8 cellular contexts compared by ENCODE assay signal in genomic region chr11:2305862-2306823, GRCh38. TPM values are rescaled to one million over a fixed set of nuclear protein-coding genes. Genes with fewer than 3 reads are reported as not detected.
DNase-seq lines count a peak whose midpoint lies in the region; ATAC-seq and TF ChIP-seq lines count a peak whose summit lies in the region.

No MANE protein-coding gene starts in this region.

- intact Hi-C loops in PC-3 (cut with micrococcal nuclease), result no loop called here

- CTCF ChIA-PET in PC-3 (lab: Charles Lee), result interaction anchor here (0.6 to 2.0 kb wide), 4 partner anchors 72 to 115 kb away, joined by 3 to 44 read pairs (median 6); no protein-coding TSS in a partner anchor

- no peak overlapping the region for H3K4me2 ChIP-seq in PC-3 (ENCODE audit: low read length)

- H3F3A ChIP-seq in PC-3 (ENCODE audit: low read length, unreplicated experiment), result no peaks in the 10 kb centered on the region

- H3K9ac ChIP-seq in mucosa of stomach (ENCODE audit: low read length) (peak overlapping the region; percentile 28), PC-3 (ENCODE audit: low read length) (no peak overlapping the region)

- BruUV-seq in PC-3 (replicated peaks; lab: Mats Ljungman, UMichigan), result no TSS peak

- DNase-seq in A172 (ENCODE audit: low spot score) (peak; percentile 92), NCI-H226 (peak; percentile 65), dermis blood vessel endothelial cell (peak; percentile 42), NCI-H128 (lab: John Stamatoyannopoulos, UW; ENCODE audit: unreplicated experiment) (no peak), NCI-H1436 (lab: John Stamatoyannopoulos, UW) (no peak), NCI-H2171 (lab: John Stamatoyannopoulos, UW) (no peak), PC-3 (no peak)

- POLR2A ChIA-PET in PC-3 (lab: Charles Lee; ENCODE audit: unreplicated experiment), result no interaction called here

- no peak for TF ChIP-seq CTCF in PC-3 (conservative IDR thresholded peaks at IDR 0.05; ENCODE audit: low read depth, low read length)

- H3K36me3 ChIP-seq in mucosa of stomach (ENCODE audit: control insufficient read depth, insufficient read depth, low read length) (no peaks in the 10 kb centered on the region), PC-3 (ENCODE audit: low read depth, low read length) (no peaks in the 10 kb centered on the region)

- H3K79me2 ChIP-seq in PC-3 (ENCODE audit: low read length), result no peaks in the 10 kb centered on the region

- H3K4me1 ChIP-seq in mucosa of stomach (ENCODE audit: control insufficient read depth, insufficient read depth, low read length) (peaks cover 25% of the 10 kb centered on the region), PC-3 (ENCODE audit: insufficient read depth, low read length) (no peaks in the 10 kb centered on the region)

- H3K9me3 ChIP-seq in mucosa of stomach (ENCODE audit: control insufficient read depth, low read length), result no peaks in the 10 kb centered on the region
- no peaks in the 10 kb centered on the region for H3K9me3 ChIP-seq in PC-3 (ENCODE audit: low read length)

- no peaks in the 10 kb centered on the region for H3K9me2 ChIP-seq in PC-3 (replicated peaks; ENCODE audit: low read length)

- H3K27ac ChIP-seq in PC-3 (ENCODE audit: low read length), result no peak overlapping the region

- H4K20me1 ChIP-seq in PC-3 (ENCODE audit: low read length), result no peaks in the 10 kb centered on the region

- no peak overlapping the region for H3K4me3 ChIP-seq in mucosa of stomach (ENCODE audit: low read length)
- no peak overlapping the region for H3K4me3 ChIP-seq in PC-3 (ENCODE audit: low read length)

- H2AFZ ChIP-seq in PC-3 (ENCODE audit: low read length), result no peak overlapping the region

- ATAC-seq in PC-3, result no peak

- no peaks in the 10 kb centered on the region for H3K27me3 ChIP-seq in mucosa of stomach (ENCODE audit: control insufficient read depth, insufficient read depth, low read length)
- H3K27me3 ChIP-seq in PC-3 (ENCODE audit: low read length), result no peaks in the 10 kb centered on the region

RNA-seq across cellular contexts. Expression of gene TSPAN32, which starts 4.3 kb away (rescaled TPM):
- 13.3 and 16.9 TPM in 2 replicates for total RNA-seq in A172 (2014; rRNA removed; shearing (Covaris generic))
- not detected in 2 replicates for total RNA-seq in dermis blood vessel endothelial cell
- not detected in 2 replicates for total RNA-seq in PC-3 (2014; rRNA removed)

RNA-seq across cellular contexts. Expression of gene C11orf21, which starts 4.4 kb away (rescaled TPM):
- 2.0 and 2.8 TPM in 2 replicates for total RNA-seq in A172 (2014; rRNA removed; shearing (Covaris generic))
- total RNA-seq in dermis blood vessel endothelial cell (not detected in 2 replicates), PC-3 (2014; rRNA removed) (not detected in 2 replicates)

RNA-seq across cellular contexts. Expression of gene ASCL2, which starts 35.8 kb away (rescaled TPM):
- not detected in 2 replicates for total RNA-seq in A172 (2014; rRNA removed; shearing (Covaris generic))
- not detected in 2 replicates for total RNA-seq in dermis blood vessel endothelial cell
- 0.58 and 1.1 TPM in 2 replicates for total RNA-seq in PC-3 (2014; rRNA removed)

Comparison
In these comparisons a context has a peak if more than half of its experiments do, and no peak if none do; other contexts are left out.
1. DNase-seq: peak in A172 (single experiment), NCI-H226 (single experiment) and dermis blood vessel endothelial cell (single experiment); none in NCI-H128 (single experiment), NCI-H1436 (single experiment), NCI-H2171 (single experiment) and PC-3 (single experiment).
2. RNA of gene TSPAN32, which starts 4.3 kb away (total RNA-seq): 13.3 to 16.9 TPM in A172; not detected in dermis blood vessel endothelial cell and not detected in PC-3; every median in the first group is over 10 times any median in the second.